Comparison of ENCODE assay signal across 2 cellular contexts in genomic region chr16:23156946-23157460, GRCh38.
TF ChIP-seq lines count a peak whose summit lies in the region.

No MANE protein-coding gene starts in this region.

TF ChIP-seq in GM23338, 12 proteins besides CTCF, POLR2A, EP300 and RAD21:
- TF ChIP-seq ZNF114 (CRISPR knock-in tag; IDR thresholded peaks at IDR 0.05) (no peak), NANOG (IDR thresholded peaks at IDR 0.05; ENCODE audit: borderline replicate concordance) (no peak), JUNB (IDR thresholded peaks at IDR 0.05; ENCODE audit: unreplicated experiment) (no peak), ZNF462 (CRISPR knock-in tag; IDR thresholded peaks at IDR 0.05) (no peak), ZNF331 (CRISPR knock-in tag; IDR thresholded peaks at IDR 0.05; ENCODE audit: low read depth) (no peak), EZH2phosphoT487 (IDR thresholded peaks at IDR 0.05; ENCODE audit: unreplicated experiment) (no peak), CREB1 (CRISPR knock-in tag; IDR thresholded peaks at IDR 0.05; ENCODE audit: low read depth) (no peak), POLR2AphosphoS5 (IDR thresholded peaks at IDR 0.05; ENCODE audit: low read depth) (no peak), STAT1 (IDR thresholded peaks at IDR 0.05; ENCODE audit: unreplicated experiment) (no peak), REST (IDR thresholded peaks at IDR 0.05; ENCODE audit: unreplicated experiment) (no peak), EZH2 (IDR thresholded peaks at IDR 0.05; ENCODE audit: low read depth, unreplicated experiment) (no peak), ETS1 (IDR thresholded peaks at IDR 0.05) (no peak)

TF ChIP-seq in GM12878, 131 proteins besides CTCF, POLR2A, EP300 and RAD21:
- TF ChIP-seq ZBED1 (IDR thresholded peaks at IDR 0.05; ENCODE audit: borderline replicate concordance) (no peak), SPI1 (IDR thresholded peaks at IDR 0.05; ENCODE audit: borderline replicate concordance, insufficient read depth, low read depth, low read length) (peak; percentile 60; the same call in 1 of the 2 replicates)
